Comparison of ENCODE assay signal across 8 cellular contexts in the genomic region with DNA sequence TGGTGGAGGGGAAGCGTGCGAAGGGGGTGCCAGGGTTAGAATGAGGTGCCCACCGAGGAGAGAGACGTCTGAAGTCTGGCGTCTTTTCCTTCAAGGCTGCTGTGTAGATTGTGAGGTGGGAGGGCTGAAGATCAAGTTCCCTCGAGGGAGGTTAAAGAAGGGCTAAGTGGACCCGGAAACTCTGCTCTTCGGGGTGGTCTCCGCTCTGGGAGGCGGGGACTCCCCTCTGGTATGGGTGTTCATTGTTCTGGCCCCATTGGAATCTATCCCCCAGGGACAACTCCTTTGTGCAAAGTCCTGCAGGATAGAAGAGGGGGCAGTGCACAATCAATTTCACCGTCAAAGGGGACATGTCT. TPM values are rescaled to one million over a fixed set of nuclear protein-coding genes. Genes with fewer than 3 reads are reported as not detected.
DNase-seq lines count a peak whose midpoint lies in the region; ATAC-seq and TF ChIP-seq lines count a peak whose summit lies in the region.

No MANE protein-coding gene starts in this region.

- H3K36me3 Mint-ChIP-seq in activated CD8-positive, alpha-beta memory T cell treated with anti-CD3 and anti-CD28 coated beads, Interleukin-2, amount 10 ng/mL, durations not matched to agents 7 days and 5 days, result peaks cover 31% of the 10 kb centered on the region

- no peak for DNase-seq in activated CD8-positive, alpha-beta memory T cell treated with anti-CD3 and anti-CD28 coated beads, Interleukin-2, amount 10 ng/mL, durations not matched to agents 7 days and 5 days
- DNase-seq in activated CD8-positive, alpha-beta memory T cell treated with anti-CD3 and anti-CD28 coated beads for 24 hours, result no peak
- no peak for DNase-seq in kidney epithelial cell (ENCODE audit: low read depth)
- no peak for DNase-seq in thoracic aorta (ENCODE audit: low spot score)
- DNase-seq in GOT3 (lab: John Stamatoyannopoulos, UW), result no peak
- DNase-seq in effector CD4-positive, alpha-beta T cell, result no peak
- no peak for DNase-seq in NCI-H187 (lab: John Stamatoyannopoulos, UW)

- CTCF ChIA-PET in activated CD8-positive, alpha-beta memory T cell treated with anti-CD3 and anti-CD28 coated beads, Interleukin-2, amount 10 ng/mL, durations not matched to agents 7 days and 5 days (lab: Charles Lee), result interaction anchor here (2.1 kb wide), 1 partner anchor 10 kb away, joined by 17 read pairs; the partner anchor contains the start of gene NEK8

- 18 to 57% (median 21%) methylated on average over 11 of the region's 11 CpGs for WGBS in adipose tissue, 3 donors

- H3K9me3 ChIP-seq in thoracic aorta, result no peaks in the 10 kb centered on the region

- H3K27me3 ChIP-seq in kidney epithelial cell (ENCODE audit: control insufficient read depth, insufficient read depth, low read length) (no peaks in the 10 kb centered on the region), thoracic aorta (replicated peaks; ENCODE audit: insufficient read depth) (no peaks in the 10 kb centered on the region)

- no peak for ATAC-seq in activated CD8-positive, alpha-beta memory T cell treated with anti-CD3 and anti-CD28 coated beads, Interleukin-2, amount 10 ng/mL, durations not matched to agents 7 days and 5 days
- ATAC-seq in thoracic aorta (ENCODE audit: insufficient number of reproducible peaks, low FRiP score, low read depth), result no peak

- TF ChIP-seq CTCF in kidney epithelial cell (IDR thresholded peaks at IDR 0.05; ENCODE audit: insufficient read depth, low read length, poor library complexity, severe bottlenecking) (no peak), thoracic aorta (IDR thresholded peaks at IDR 0.05) (no peak)

- H3K36me3 ChIP-seq in kidney epithelial cell (ENCODE audit: control insufficient read depth, insufficient read depth, low read length), result peaks cover 9% of the 10 kb centered on the region
- H3K36me3 ChIP-seq in thoracic aorta, result peaks cover 35% of the 10 kb centered on the region

- H3K4me3 ChIP-seq in kidney epithelial cell (ENCODE audit: low read depth, low read length) (peak overlapping the region; percentile 75), thoracic aorta (peak overlapping the region; percentile 80)

- peaks cover 29 to 56% of the 10 kb centered on the region in 2 donors for H3K4me1 ChIP-seq in thoracic aorta (ENCODE audit: control insufficient read depth in 1 of 2, low read depth in 2 of 2)

- peaks cover 31% of the 10 kb centered on the region for H3K4me1 Mint-ChIP-seq in activated CD8-positive, alpha-beta memory T cell treated with anti-CD3 and anti-CD28 coated beads, Interleukin-2, amount 10 ng/mL, durations not matched to agents 7 days and 5 days

- H3K27ac ChIP-seq in adipose tissue (ENCODE audit: low read depth, low read length), result peak overlapping the region; percentile 28
- H3K27ac ChIP-seq in thoracic aorta, result peak overlapping the region; percentile 94 to 98

- H3K9me3 Mint-ChIP-seq in activated CD8-positive, alpha-beta memory T cell treated with anti-CD3 and anti-CD28 coated beads, Interleukin-2, amount 10 ng/mL, durations not matched to agents 7 days and 5 days (ENCODE audit: low read depth), result no peaks in the 10 kb centered on the region

- peak overlapping the region; percentile 40 for H3K4me3 Mint-ChIP-seq in activated CD8-positive, alpha-beta memory T cell treated with anti-CD3 and anti-CD28 coated beads, Interleukin-2, amount 10 ng/mL, durations not matched to agents 7 days and 5 days

- peaks cover 36% of the 10 kb centered on the region for H3K27me3 Mint-ChIP-seq in activated CD8-positive, alpha-beta memory T cell treated with anti-CD3 and anti-CD28 coated beads, Interleukin-2, amount 10 ng/mL, durations not matched to agents 7 days and 5 days

- peak overlapping the region; percentile 24 for H3K27ac Mint-ChIP-seq in activated CD8-positive, alpha-beta memory T cell treated with anti-CD3 and anti-CD28 coated beads, Interleukin-2, amount 10 ng/mL, durations not matched to agents 7 days and 5 days

RNA-seq across cellular contexts. Expression of gene RAB34, which starts 0.6 kb away (rescaled TPM):
- 1 to 10 TPM; 5.6 to 8.3 TPM for total RNA-seq in activated CD8-positive, alpha-beta memory T cell treated with anti-CD3 and anti-CD28 coated beads, Interleukin-2, amount 10 ng/mL, durations not matched to agents 7 days and 5 days
- 100 to 1,000 TPM in 1 of 3 donors, 10 to 100 TPM in 1, 1 to 10 TPM in 1; 7.9 to 125 (median 38.3) TPM for polyA plus RNA-seq in adipose tissue
- total RNA-seq in kidney epithelial cell (283 and 314 TPM in 2 replicates), thoracic aorta (100 to 1,000 TPM; 288 to 381 TPM)

RNA-seq across cellular contexts. Expression of gene RPL23A, which starts 1.5 kb away (rescaled TPM):
- 1,000 to 10,000 TPM; 1,823 to 1,960 TPM for total RNA-seq in activated CD8-positive, alpha-beta memory T cell treated with anti-CD3 and anti-CD28 coated beads, Interleukin-2, amount 10 ng/mL, durations not matched to agents 7 days and 5 days
- polyA plus RNA-seq in adipose tissue, result 1,000 to 10,000 TPM in 2 of 3 donors, 100 to 1,000 TPM in 1; 866 to 1,848 (median 1,584) TPM
- total RNA-seq in kidney epithelial cell, result 604 and 716 TPM in 2 replicates
- total RNA-seq in thoracic aorta, result 100 to 1,000 TPM; 279 to 387 TPM

RNA-seq across cellular contexts. Expression of gene PROCA1, which starts 6.6 kb away (rescaled TPM):
- 1 to 10 TPM; 6.1 to 9.0 TPM for total RNA-seq in activated CD8-positive, alpha-beta memory T cell treated with anti-CD3 and anti-CD28 coated beads, Interleukin-2, amount 10 ng/mL, durations not matched to agents 7 days and 5 days
- polyA plus RNA-seq in adipose tissue, result 1 to 10 TPM in 2 of 3 donors, under 1 TPM in 1; 0.35 to 2.9 (median 1.2) TPM
- total RNA-seq in kidney epithelial cell, result 0.58 and 3.7 TPM in 2 replicates
- total RNA-seq in thoracic aorta, result 1 to 10 TPM; 1.1 to 1.8 TPM

RNA-seq across cellular contexts. Expression of gene TLCD1, which starts 7.7 kb away (rescaled TPM):
- total RNA-seq in activated CD8-positive, alpha-beta memory T cell treated with anti-CD3 and anti-CD28 coated beads, Interleukin-2, amount 10 ng/mL, durations not matched to agents 7 days and 5 days, result 1 to 10 TPM; 3.2 to 5.6 TPM
- polyA plus RNA-seq in adipose tissue, result 10 to 100 TPM in 1 of 3 donors, 1 to 10 TPM in 2; 2.4 to 11.7 (median 5.4) TPM
- total RNA-seq in kidney epithelial cell (4.7 and 5.1 TPM in 2 replicates), thoracic aorta (1 to 10 TPM in 1 of 2 donors, not detected in 1; 1.9 TPM)

RNA-seq across cellular contexts. Expression of gene NEK8, which starts 10.3 kb away (rescaled TPM):
- total RNA-seq in activated CD8-positive, alpha-beta memory T cell treated with anti-CD3 and anti-CD28 coated beads, Interleukin-2, amount 10 ng/mL, durations not matched to agents 7 days and 5 days, result 1 to 10 TPM; 3.6 to 5.1 TPM
- 1 to 10 TPM; 1.8 to 2.7 (median 1.9) TPM for polyA plus RNA-seq in adipose tissue
- total RNA-seq in kidney epithelial cell (4.3 TPM in 2 replicates), thoracic aorta (1 to 10 TPM; 1.5 to 2.2 TPM)

Comparison
In these comparisons a context has a peak if more than half of its experiments do, and no peak if none do; other contexts are left out.
1. RNA of gene RAB34, which starts 0.6 kb away (total RNA-seq): 288 to 381 TPM in thoracic aorta and 283 to 314 TPM in kidney epithelial cell; 5.6 to 8.3 TPM in activated CD8-positive, alpha-beta memory T cell treated with anti-CD3 and anti-CD28 coated beads, Interleukin-2, amount 10 ng/mL, durations not matched to agents 7 days and 5 days; every median in the first group is over 10 times any median in the second.